In genomic region chr10:13587367-13587766, GRCh38 we compare ENCODE assay signal across 8 cellular contexts. TPM values are rescaled to one million over a fixed set of nuclear protein-coding genes. Genes with fewer than 3 reads are reported as not detected.
DNase-seq lines count a peak whose midpoint lies in the region; ATAC-seq and TF ChIP-seq lines count a peak whose summit lies in the region.

No MANE protein-coding gene starts in this region.

- peak overlapping the region; percentile 100 for H3K4me3 Mint-ChIP-seq in nephron progenitor cell

- TF ChIP-seq RAD21 in SK-N-SH (IDR thresholded peaks at IDR 0.05; ENCODE audit: low read length), result no peak

- H2AFZ ChIP-seq in SK-N-SH (ENCODE audit: low read depth), result peak overlapping the region; percentile 95; the same call in 1 of the 2 replicates

- no peak overlapping the region for H3K27ac ChIP-seq in SK-N-SH (ENCODE audit: low read depth in 2 of 2, low read length in 1 of 2)

- no peaks in the 10 kb centered on the region for H3K9me3 ChIP-seq in SK-N-SH

- no peak for TF ChIP-seq CTCF in SK-N-SH (IDR thresholded peaks at IDR 0.05)
- TF ChIP-seq CTCF in nephron progenitor cell (IDR thresholded peaks at IDR 0.05), result no peak

- H3K27me3 ChIP-seq in SK-N-SH (ENCODE audit: insufficient read depth), result no peaks in the 10 kb centered on the region; the same call in 1 of the 2 replicates

- no peak for TF ChIP-seq EP300 in SK-N-SH (IDR thresholded peaks at IDR 0.05; ENCODE audit: borderline replicate concordance in 1 of 2, low read depth in 1 of 2, low read length in 1 of 2)

- H3K36me3 Mint-ChIP-seq in nephron progenitor cell (ENCODE audit: low read depth), result no peaks in the 10 kb centered on the region

- ATAC-seq in GM18505 (IDR thresholded peaks at IDR 0.05; ENCODE audit: unreplicated experiment), result no peak
- ATAC-seq in GM19397 (IDR thresholded peaks at IDR 0.05; ENCODE audit: unreplicated experiment), result no peak

- no peaks in the 10 kb centered on the region for H4K20me1 ChIP-seq in SK-N-SH (ENCODE audit: insufficient read depth)

- peaks cover 30% of the 10 kb centered on the region for H3K27me3 Mint-ChIP-seq in nephron progenitor cell (ENCODE audit: low read depth, poor library complexity)

- POLR2A ChIA-PET in SK-N-SH (lab: Yijun Ruan, JAX), result no interaction called here

- DNase-seq in NCI-H748 (lab: John Stamatoyannopoulos, UW; ENCODE audit: unreplicated experiment) (peak; percentile 31), NCI-H748 treated with DMSO at 0.1 percent for 48 hours (lab: John Stamatoyannopoulos, UW) (no peak), SK-N-SH (peak; percentile 36), erythroblast (lab: John Stamatoyannopoulos, UW) (peak; percentile 58 to 73), nephron progenitor cell (peak; percentile 13), NCI-H1092 treated with DMSO at 0.1 percent for 48 hours (lab: John Stamatoyannopoulos, UW) (no peak)

- no peaks in the 10 kb centered on the region for H3F3A ChIP-seq in SK-N-SH (replicated peaks; ENCODE audit: insufficient read depth)

- no peaks in the 10 kb centered on the region for H3K9me3 Mint-ChIP-seq in nephron progenitor cell

- H3K9me2 ChIP-seq in SK-N-SH, result no peaks in the 10 kb centered on the region

- CTCF ChIA-PET in SK-N-SH (lab: Yijun Ruan, JAX), result interaction anchor here (0.6 to 1.7 kb wide), 14 partner anchors 10 to 215 kb away, joined by 3 to 10 read pairs (median 4); no protein-coding TSS in a partner anchor

- 0% methylated on average over 14 of the region's 18 CpGs for WGBS in SK-N-SH (ENCODE audit: low lambda C conversion rate)

- H3K4me1 Mint-ChIP-seq in nephron progenitor cell, result peaks cover 30% of the 10 kb centered on the region

- H3K27ac Mint-ChIP-seq in nephron progenitor cell, result no peak overlapping the region

- TF ChIP-seq POLR2A in erythroblast (IDR thresholded peaks at IDR 0.05; ENCODE audit: low read length) (no peak), GM18505 (IDR thresholded peaks at IDR 0.05; ENCODE audit: borderline replicate concordance, extremely low read depth, insufficient read depth, insufficient read length) (no peak)

- peaks cover 0 to 8% of the 10 kb centered on the region in 2 experiments; a peak in 2 of 4 replicates for H3K4me1 ChIP-seq in SK-N-SH (ENCODE audit: control insufficient read depth in 1 of 2, insufficient read depth in 2 of 2, low read depth in 1 of 2, low read length in 1 of 2)

- peak overlapping the region; percentile 74 for H3K9ac ChIP-seq in SK-N-SH

- H3K4me2 ChIP-seq in SK-N-SH, result peak overlapping the region; percentile 93

- peak overlapping the region; percentile 85 to 98 for H3K4me3 ChIP-seq in SK-N-SH (ENCODE audit: low read depth in 2 of 2, low read length in 1 of 2)

- peaks cover under 1 to 19% of the 10 kb centered on the region in 2 experiments for H3K36me3 ChIP-seq in SK-N-SH (replicated peaks in 1 of 2; ENCODE audit: control insufficient read depth in 1 of 2, insufficient read depth in 2 of 2, low read length in 1 of 2)

- peaks cover 51% of the 10 kb centered on the region for H3K79me2 ChIP-seq in SK-N-SH (ENCODE audit: insufficient read depth)

TF ChIP-seq in SK-N-SH, 30 proteins besides CTCF, POLR2A, EP300 and RAD21:
- TF ChIP-seq USF1 (IDR thresholded peaks at IDR 0.05; ENCODE audit: borderline replicate concordance, low read depth) (no peak), GABPA (IDR thresholded peaks at IDR 0.05; ENCODE audit: low read depth) (no peak), RXRA (IDR thresholded peaks at IDR 0.05; ENCODE audit: borderline replicate concordance, low read depth) (no peak), USF2 (IDR thresholded peaks at IDR 0.05; ENCODE audit: borderline replicate concordance, low read depth, low read length) (no peak), MEF2A (IDR thresholded peaks at IDR 0.05; ENCODE audit: borderline replicate concordance, low read depth) (no peak), TEAD4 (IDR thresholded peaks at IDR 0.05; ENCODE audit: borderline replicate concordance, insufficient read depth) (no peak), FOXJ3 (CRISPR knock-in tag; IDR thresholded peaks at IDR 0.05) (no peak), ELF1 (IDR thresholded peaks at IDR 0.05) (no peak), MXI1 (IDR thresholded peaks at IDR 0.05; ENCODE audit: low read depth, low read length) (no peak), YY1 (IDR thresholded peaks at IDR 0.05; ENCODE audit: low read depth) (no peak), CHD2 (IDR thresholded peaks at IDR 0.05; ENCODE audit: low read length, partially characterized antibody) (no peak)
TF ChIP-seq in SK-N-SH: peak in this region for 0.

RNA-seq across cellular contexts. Expression of gene PRPF18, which starts 0.6 kb away (rescaled TPM):
- 12.1 and 13.8 TPM in 2 replicates for polyA plus RNA-seq in SK-N-SH (2012; rRNA removed)
- 20.0 and 32.2 TPM in 2 replicates for polyA plus RNA-seq in SK-N-SH (2012; cell fraction: cytosol; rRNA removed)
- polyA plus RNA-seq in SK-N-SH (2012; cell fraction: nucleus; rRNA removed), result 4.4 and 6.7 TPM in 2 replicates

RNA-seq across cellular contexts. Expression of gene BEND7, which starts 58.6 kb away (rescaled TPM):
- 9.2 and 9.9 TPM in 2 replicates for polyA plus RNA-seq in SK-N-SH (2012; rRNA removed)
- 12.7 and 12.9 TPM in 2 replicates for polyA plus RNA-seq in SK-N-SH (2012; cell fraction: cytosol; rRNA removed)
- polyA plus RNA-seq in SK-N-SH (2012; cell fraction: nucleus; rRNA removed), result 18.6 and 21.9 TPM in 2 replicates

Comparison
In these comparisons a context has a peak if more than half of its experiments do, and no peak if none do; other contexts are left out.
1. DNase-seq: peak in NCI-H748 (single experiment), SK-N-SH (single experiment), erythroblast (2 of 2) and nephron progenitor cell (single experiment); none in NCI-H748 treated with DMSO at 0.1 percent for 48 hours (single experiment) and NCI-H1092 treated with DMSO at 0.1 percent for 48 hours (single experiment).